Comparison of ENCODE assay signal across 8 cellular contexts in the genomic region with DNA sequence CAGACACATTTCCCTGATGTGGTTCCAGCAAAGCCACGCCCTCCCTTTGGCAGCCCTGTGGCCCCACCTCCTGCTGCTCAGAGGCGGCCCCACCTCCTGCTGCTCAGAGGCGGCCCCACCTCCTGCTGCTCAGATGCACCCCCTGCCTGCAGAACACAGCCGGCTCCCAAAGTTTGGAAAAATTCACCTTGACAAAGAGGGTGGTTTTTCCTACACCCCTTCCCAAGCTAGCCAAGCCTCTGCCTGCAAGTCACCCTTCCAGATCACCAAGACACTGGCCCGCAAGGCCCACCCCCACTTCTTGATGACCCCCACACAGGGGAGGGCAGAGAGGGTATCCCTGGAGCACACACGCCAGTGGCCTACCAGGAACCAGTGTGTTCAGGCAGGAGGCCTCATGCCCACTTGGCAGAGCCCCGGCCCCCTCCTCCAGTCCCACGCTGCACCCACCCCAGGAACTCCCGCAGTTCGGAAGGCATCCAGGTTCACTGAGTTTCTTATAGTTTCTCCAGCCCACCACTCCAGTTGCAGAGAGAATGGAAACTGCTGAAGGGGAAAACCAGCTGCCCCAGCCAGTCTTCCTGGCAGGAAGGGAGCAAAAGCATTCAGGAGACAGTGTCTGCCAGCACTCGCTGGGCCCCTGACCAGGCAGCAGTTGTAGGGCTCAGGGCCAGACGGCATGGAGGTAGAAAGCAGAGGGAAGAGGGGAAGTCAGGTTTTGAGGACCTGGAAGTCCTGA. TPM values are rescaled to one million over a fixed set of nuclear protein-coding genes. Genes with fewer than 3 reads are reported as not detected.
DNase-seq lines count a peak whose midpoint lies in the region; ATAC-seq and TF ChIP-seq lines count a peak whose summit lies in the region.

No MANE protein-coding gene starts in this region.

- no peaks in the 10 kb centered on the region for H3K36me3 ChIP-seq in breast epithelium

- ATAC-seq in WTC11 (0 out of 2 replicates have a peak, but pooled peaks have one; percentile 1), HG03521 (IDR thresholded peaks at IDR 0.05; ENCODE audit: unreplicated experiment) (no peak)

- peaks cover 41% of the 10 kb centered on the region for H3K36me3 Mint-ChIP-seq in WTC11

- peak overlapping the region in 2 of 3 donors; percentile 6 to 31 for H3K4me3 ChIP-seq in breast epithelium

- POLR2A ChIA-PET in WTC11 (lab: Charles Lee): interaction anchor here (1.5 kb wide), 1 partner anchor 90 kb away, joined by 4 read pairs; no protein-coding TSS in a partner anchor

- H3K27me3 ChIP-seq in breast epithelium (no peaks in the 10 kb centered on the region), layer of hippocampus (ENCODE audit: control insufficient read depth, insufficient read depth, low read length) (peaks cover 5% of the 10 kb centered on the region)

- H3K27me3 Mint-ChIP-seq in WTC11 (ENCODE audit: low read depth): 0 out of 2 replicates have a peak, but pooled peaks cover 2% of the 10 kb centered on the region

- intact Hi-C loops in breast epithelium (cut with DNase I; ENCODE audit: low total_unique reads): no loop called here

- H3K4me3 Mint-ChIP-seq in WTC11: no peak overlapping the region; the same call in 1 of the 2 replicates

- DNase-seq in NCI-H345 (lab: John Stamatoyannopoulos, UW) (peak; percentile 24), NCI-H345 treated with DMSO at 0.1 percent for 48 hours (lab: John Stamatoyannopoulos, UW; ENCODE audit: unreplicated experiment) (no peak), MV-4-11 (lab: John Stamatoyannopoulos, UW) (peak; percentile 76), WTC11 (ENCODE audit: low spot score) (peak; percentile 53), breast epithelium (ENCODE audit: low spot score in 2 of 2) (peak; percentile 78 to 89)
- DNase-seq in stimulated activated CD4-positive, alpha-beta T cell treated with anti-CD3 and anti-CD28 coated beads, Interleukin-2, amount 100 ng/mL, for 48 hours: peak; percentile 65 to 67

- peak overlapping the region; percentile 93 for H3K27ac Mint-ChIP-seq in WTC11

- no peak for TF ChIP-seq CTCF in WTC11 (IDR thresholded peaks at IDR 0.05)
- peak in 2 of 3 donors; percentile 38 to 50 for TF ChIP-seq CTCF in breast epithelium (IDR thresholded peaks at IDR 0.05)

- TF ChIP-seq POLR2A in breast epithelium (IDR thresholded peaks at IDR 0.05): no peak

- CTCF ChIA-PET in WTC11 (lab: Charles Lee): interaction anchor here (0.6 to 4.2 kb wide), 9 partner anchors 8 to 309 kb away, joined by 3 to 64 read pairs (median 3); no protein-coding TSS in a partner anchor

- no peaks in the 10 kb centered on the region for H3K9me3 Mint-ChIP-seq in WTC11

- peaks cover 4 to 16% of the 10 kb centered on the region in 2 donors for H3K4me1 ChIP-seq in breast epithelium

- H3K27ac ChIP-seq in breast epithelium: peak overlapping the region; percentile 77 to 82
- H3K27ac ChIP-seq in layer of hippocampus (ENCODE audit: low read depth, low read length): peak overlapping the region; percentile 46

- no peaks in the 10 kb centered on the region for H3K9me3 ChIP-seq in breast epithelium

- peaks cover 53% of the 10 kb centered on the region for H3K4me1 Mint-ChIP-seq in WTC11

TF ChIP-seq in WTC11, 78 proteins besides CTCF, POLR2A, EP300 and RAD21:
- 0 out of 2 replicates have a peak, but pooled peaks have one; percentile 15 for TF ChIP-seq USF2 (CRISPR knock-in tag; IDR thresholded peaks at IDR 0.05)
- TF ChIP-seq ETV6 (CRISPR knock-in tag; IDR thresholded peaks at IDR 0.05): 0 out of 2 replicates have a peak, but pooled peaks have one; percentile 28
- TF ChIP-seq, protein P1, sequence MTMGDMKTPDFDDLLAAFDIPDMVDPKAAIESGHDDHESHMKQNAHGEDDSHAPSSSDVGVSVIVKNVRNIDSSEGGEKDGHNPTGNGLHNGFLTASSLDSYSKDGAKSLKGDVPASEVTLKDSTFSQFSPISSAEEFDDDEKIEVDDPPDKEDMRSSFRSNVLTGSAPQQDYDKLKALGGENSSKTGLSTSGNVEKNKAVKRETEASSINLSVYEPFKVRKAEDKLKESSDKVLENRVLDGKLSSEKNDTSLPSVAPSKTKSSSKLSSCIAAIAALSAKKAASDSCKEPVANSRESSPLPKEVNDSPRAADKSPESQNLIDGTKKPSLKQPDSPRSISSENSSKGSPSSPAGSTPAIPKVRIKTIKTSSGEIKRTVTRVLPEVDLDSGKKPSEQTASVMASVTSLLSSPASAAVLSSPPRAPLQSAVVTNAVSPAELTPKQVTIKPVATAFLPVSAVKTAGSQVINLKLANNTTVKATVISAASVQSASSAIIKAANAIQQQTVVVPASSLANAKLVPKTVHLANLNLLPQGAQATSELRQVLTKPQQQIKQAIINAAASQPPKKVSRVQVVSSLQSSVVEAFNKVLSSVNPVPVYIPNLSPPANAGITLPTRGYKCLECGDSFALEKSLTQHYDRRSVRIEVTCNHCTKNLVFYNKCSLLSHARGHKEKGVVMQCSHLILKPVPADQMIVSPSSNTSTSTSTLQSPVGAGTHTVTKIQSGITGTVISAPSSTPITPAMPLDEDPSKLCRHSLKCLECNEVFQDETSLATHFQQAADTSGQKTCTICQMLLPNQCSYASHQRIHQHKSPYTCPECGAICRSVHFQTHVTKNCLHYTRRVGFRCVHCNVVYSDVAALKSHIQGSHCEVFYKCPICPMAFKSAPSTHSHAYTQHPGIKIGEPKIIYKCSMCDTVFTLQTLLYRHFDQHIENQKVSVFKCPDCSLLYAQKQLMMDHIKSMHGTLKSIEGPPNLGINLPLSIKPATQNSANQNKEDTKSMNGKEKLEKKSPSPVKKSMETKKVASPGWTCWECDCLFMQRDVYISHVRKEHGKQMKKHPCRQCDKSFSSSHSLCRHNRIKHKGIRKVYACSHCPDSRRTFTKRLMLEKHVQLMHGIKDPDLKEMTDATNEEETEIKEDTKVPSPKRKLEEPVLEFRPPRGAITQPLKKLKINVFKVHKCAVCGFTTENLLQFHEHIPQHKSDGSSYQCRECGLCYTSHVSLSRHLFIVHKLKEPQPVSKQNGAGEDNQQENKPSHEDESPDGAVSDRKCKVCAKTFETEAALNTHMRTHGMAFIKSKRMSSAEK (CRISPR knock-in tag; IDR thresholded peaks at IDR 0.05; ENCODE audit: borderline replicate concordance): peak; percentile 5; the same call in 1 of the 2 replicates
- TF ChIP-seq SP1 (CRISPR knock-in tag; conservative IDR thresholded peaks at IDR 0.05): 0 out of 2 replicates have a peak, but pooled peaks have one; percentile 45
- no peak for TF ChIP-seq MLX (CRISPR knock-in tag; IDR thresholded peaks at IDR 0.05)
- no peak for TF ChIP-seq ZBTB21 (CRISPR knock-in tag; IDR thresholded peaks at IDR 0.05; ENCODE audit: borderline replicate concordance)
- no peak for TF ChIP-seq SMAD3 (CRISPR knock-in tag; IDR thresholded peaks at IDR 0.05; ENCODE audit: borderline replicate concordance)
- TF ChIP-seq, protein P2, sequence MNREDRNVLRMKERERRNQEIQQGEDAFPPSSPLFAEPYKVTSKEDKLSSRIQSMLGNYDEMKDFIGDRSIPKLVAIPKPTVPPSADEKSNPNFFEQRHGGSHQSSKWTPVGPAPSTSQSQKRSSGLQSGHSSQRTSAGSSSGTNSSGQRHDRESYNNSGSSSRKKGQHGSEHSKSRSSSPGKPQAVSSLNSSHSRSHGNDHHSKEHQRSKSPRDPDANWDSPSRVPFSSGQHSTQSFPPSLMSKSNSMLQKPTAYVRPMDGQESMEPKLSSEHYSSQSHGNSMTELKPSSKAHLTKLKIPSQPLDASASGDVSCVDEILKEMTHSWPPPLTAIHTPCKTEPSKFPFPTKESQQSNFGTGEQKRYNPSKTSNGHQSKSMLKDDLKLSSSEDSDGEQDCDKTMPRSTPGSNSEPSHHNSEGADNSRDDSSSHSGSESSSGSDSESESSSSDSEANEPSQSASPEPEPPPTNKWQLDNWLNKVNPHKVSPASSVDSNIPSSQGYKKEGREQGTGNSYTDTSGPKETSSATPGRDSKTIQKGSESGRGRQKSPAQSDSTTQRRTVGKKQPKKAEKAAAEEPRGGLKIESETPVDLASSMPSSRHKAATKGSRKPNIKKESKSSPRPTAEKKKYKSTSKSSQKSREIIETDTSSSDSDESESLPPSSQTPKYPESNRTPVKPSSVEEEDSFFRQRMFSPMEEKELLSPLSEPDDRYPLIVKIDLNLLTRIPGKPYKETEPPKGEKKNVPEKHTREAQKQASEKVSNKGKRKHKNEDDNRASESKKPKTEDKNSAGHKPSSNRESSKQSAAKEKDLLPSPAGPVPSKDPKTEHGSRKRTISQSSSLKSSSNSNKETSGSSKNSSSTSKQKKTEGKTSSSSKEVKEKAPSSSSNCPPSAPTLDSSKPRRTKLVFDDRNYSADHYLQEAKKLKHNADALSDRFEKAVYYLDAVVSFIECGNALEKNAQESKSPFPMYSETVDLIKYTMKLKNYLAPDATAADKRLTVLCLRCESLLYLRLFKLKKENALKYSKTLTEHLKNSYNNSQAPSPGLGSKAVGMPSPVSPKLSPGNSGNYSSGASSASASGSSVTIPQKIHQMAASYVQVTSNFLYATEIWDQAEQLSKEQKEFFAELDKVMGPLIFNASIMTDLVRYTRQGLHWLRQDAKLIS (CRISPR knock-in tag; IDR thresholded peaks at IDR 0.05; ENCODE audit: borderline replicate concordance): peak; percentile 37; the same call in 1 of the 2 replicates
- TF ChIP-seq ZNF423 (CRISPR knock-in tag; IDR thresholded peaks at IDR 0.05): peak; percentile 92
TF ChIP-seq in WTC11: peak in this region for 6.

RNA-seq across cellular contexts. Expression of gene HAPLN3, which starts 2.3 kb away (rescaled TPM):
- total RNA-seq in WTC11 (2021) (50.6 to 65.9 TPM (median 65.2 TPM) in 3 replicates), breast epithelium (10 to 100 TPM in 2 of 3 donors, 1 to 10 TPM in 1; 3.4 to 24.6 (median 11.1) TPM)

RNA-seq across cellular contexts. Expression of gene MFGE8, which starts 15.6 kb away (rescaled TPM):
- total RNA-seq in WTC11 (2021): 719 to 847 TPM (median 814 TPM) in 3 replicates
- total RNA-seq in breast epithelium: 100 to 1,000 TPM; 226 to 457 (median 311) TPM
